Comparison of ENCODE assay signal across 23 cellular contexts in genomic region chr7:102455596-102455995, GRCh38. TPM values are rescaled to one million over a fixed set of nuclear protein-coding genes. Genes with fewer than 3 reads are reported as not detected.
A peak's percentile ranks its signal among the peaks of the same experiment; 100 is the strongest.
DNase-seq lines count a peak whose midpoint lies in the region; ATAC-seq, FAIRE-seq and TF ChIP-seq lines count a peak whose summit lies in the region.
"Had no signal": no experiment of that assay in that cellular context is flagged by ENCODE, and none has a peak within 500 bp of the region (broad histone marks: within the 10 kb centered on the region; RNA-seq: fewer than 3 reads in every experiment).

No MANE protein-coding gene starts in this region.

- TF ChIP-seq POLR2A in K562 (conservative IDR thresholded peaks at IDR 0.05), result no peak

- no peak overlapping the region for H3K14ac ChIP-seq in H9 (ENCODE audit: insufficient read depth, low read length)

- H3K9ac ChIP-seq in DND-41 (ENCODE audit: low read depth, low read length) (no peak overlapping the region), H9 (ENCODE audit: extremely low read depth, insufficient read length, low read length) (no peak overlapping the region), K562 (ENCODE audit: insufficient read depth in 1 of 2, low read depth in 2 of 2, low read length in 2 of 2) (peak overlapping the region in 1 of 2 experiments; percentile 78; a peak in 2 of 4 replicates)

- H3K27me3 ChIP-seq in DND-41 (ENCODE audit: insufficient read depth, low read length, poor library complexity) (no peaks in the 10 kb centered on the region), H9 (ENCODE audit: insufficient read depth, low read length) (no peaks in the 10 kb centered on the region), K562 (ENCODE audit: control insufficient read depth in 2 of 2, insufficient read depth in 2 of 2, low read length in 2 of 2) (no peaks in the 10 kb centered on the region)

- peaks cover 37% of the 10 kb centered on the region for H3K36me3 ChIP-seq in DND-41 (ENCODE audit: insufficient read depth, low read length)
- peaks cover 39% of the 10 kb centered on the region; the same call in 2 of the 3 replicates for H3K36me3 ChIP-seq in K562 (ENCODE audit: control insufficient read depth, insufficient read depth, low read length)

- no peak overlapping the region for H4K91ac ChIP-seq in H9 (ENCODE audit: insufficient read length, low read depth, low read length)

- no peak overlapping the region for H2BK5ac ChIP-seq in H9 (ENCODE audit: insufficient read length, low read length)

- H3K9me3 ChIP-seq in DND-41 (ENCODE audit: insufficient read depth, low read length, severe bottlenecking) (no peaks in the 10 kb centered on the region), H9 (ENCODE audit: control insufficient read depth, low read depth, low read length) (no peaks in the 10 kb centered on the region), K562 (replicated peaks; ENCODE audit: control insufficient read depth, insufficient read depth, low read depth, low read length) (no peaks in the 10 kb centered on the region)
- H3K9me3 ChIP-seq: A549, HAP-1 had no signal

- DNase-seq in DND-41, result no peak
- DNase-seq in H9, result peak; percentile 33
- no peak for DNase-seq in K562 (ENCODE audit: extremely low read depth in 1 of 4, low spot score in 3 of 4)
- no peak for DNase-seq in nephron progenitor cell
- DNase-seq in RCC 7860 (ENCODE audit: low spot score), result no peak
- no peak for DNase-seq in Ammon's horn (ENCODE audit: low spot score)
- DNase-seq in left colon, result no peak
- DNase-seq: AML-193, Calu3, DMS79 treated with DMSO at 0.1 percent for 48 hours, NCI-H1105 treated with DMSO at 0.1 percent for 48 hours, NCI-H2029 treated with DMSO at 0.1 percent for 48 hours, NCI-H2227 treated with DMSO at 0.1 percent for 48 hours, NCI-H526 treated with DMSO at 0.1 percent for 48 hours, SHP77 treated with DMSO at 0.1 percent for 48 hours, SW 1271, T-helper 17 cell had no signal

- WGBS in H9 (ENCODE audit: extremely low coverage, insufficient read length, low lambda C conversion rate), result no CpG with 5 or more reads among the region's 11 CpGs
- WGBS in K562 (ENCODE audit: insufficient coverage, low coverage, missing lambda C conversion rate), result 66% methylated on average over 9 of the region's 11 CpGs

- H3K23ac ChIP-seq in H9 (ENCODE audit: insufficient read length, low read depth, low read length), result no peak overlapping the region

- no peak overlapping the region for H3K56ac ChIP-seq in H9 (ENCODE audit: insufficient read length, low read depth, low read length)

- H4K20me1 ChIP-seq in DND-41 (ENCODE audit: insufficient read depth, low read length) (no peaks in the 10 kb centered on the region), H9 (ENCODE audit: control insufficient read depth, insufficient read depth, insufficient read length) (no peaks in the 10 kb centered on the region), K562 (replicated peaks; ENCODE audit: control insufficient read depth, insufficient read depth, low read length) (no peaks in the 10 kb centered on the region)

- H3K4me1 Mint-ChIP-seq in H9, result peaks cover 7 to 9% of the 10 kb centered on the region in 2 experiments
- H3K4me1 Mint-ChIP-seq in nephron progenitor cell, result peaks cover 10% of the 10 kb centered on the region
- H3K4me1 Mint-ChIP-seq: CD14-positive monocyte had no signal

- H3K27ac ChIP-seq in DND-41 (ENCODE audit: low read length) (no peak overlapping the region), H9 (ENCODE audit: insufficient read length, low read depth, low read length) (no peak overlapping the region), K562 (ENCODE audit: extremely low read depth, low read depth, low read length) (no peak overlapping the region)
- H3K27ac ChIP-seq: A549, PC-9 had no signal

- no peak overlapping the region for H3K4me3 Mint-ChIP-seq in H9
- H3K4me3 Mint-ChIP-seq in nephron progenitor cell, result no peak overlapping the region
- H3K4me3 Mint-ChIP-seq: CD14-positive monocyte, GM23338, T-helper 17 cell had no signal

- no peaks in the 10 kb centered on the region for H3K23me2 ChIP-seq in H9 (ENCODE audit: insufficient read length, low read depth, low read length, poor library complexity, severe bottlenecking)

- intact Hi-C loops in K562 (cut with micrococcal nuclease) (no loop called here), left colon (cut with DNase I, micrococcal nuclease) (no loop called here)

- ATAC-seq in DND-41 (ENCODE audit: insufficient read depth, low read depth) (0 out of 3 replicates have a peak, but pooled peaks have one; percentile 21), K562 (peak; percentile 6), left colon (no peak), HG02885 (IDR thresholded peaks at IDR 0.05; ENCODE audit: poor library complexity, unreplicated experiment) (no peak)
- ATAC-seq: A549, GM23338, T-helper 17 cell had no signal

- H2BK20ac ChIP-seq in H9 (ENCODE audit: low read depth, low read length, poor library complexity, severe bottlenecking), result no peak overlapping the region

- H3K4me2 ChIP-seq in DND-41 (ENCODE audit: insufficient read depth, low read length) (no peak overlapping the region), H9 (ENCODE audit: insufficient read depth, insufficient read length, low read length) (no peak overlapping the region), K562 (ENCODE audit: insufficient read depth, low read length) (no peak overlapping the region)
- H3K4me2 ChIP-seq: A549, GM23338, PC-9 had no signal

- no peak overlapping the region for H2BK120ac ChIP-seq in H9 (ENCODE audit: low read depth, low read length, poor library complexity, severe bottlenecking)

- no TSS peak for BruUV-seq in K562 (replicated peaks; lab: Mats Ljungman, UMichigan)

- H3K79me1 ChIP-seq in H9 (ENCODE audit: insufficient read depth, low read depth, low read length, poor library complexity, severe bottlenecking), result no peaks in the 10 kb centered on the region

- H3K9me1 ChIP-seq in K562 (ENCODE audit: control insufficient read depth, insufficient read depth, low read length), result peaks cover 3% of the 10 kb centered on the region

- in situ Hi-C loops in K562 (cut with MboI), result loop anchor here (25.0 kb wide), 2 partner anchors 107 to 207 kb away; partner anchors contain the start of genes POLR2J2, POLR2J3, SPDYE2 and SPDYE2B

- no peaks in the 10 kb centered on the region for H3K9me3 Mint-ChIP-seq in H9
- no peaks in the 10 kb centered on the region for H3K9me3 Mint-ChIP-seq in nephron progenitor cell
- H3K9me3 Mint-ChIP-seq: CD14-positive monocyte, GM23338 had no signal

- H3K4me3 ChIP-seq in DND-41 (ENCODE audit: low read depth in 1 of 2, low read length in 2 of 2), result no peak overlapping the region
- H3K4me3 ChIP-seq in K562, result no peak overlapping the region
- H3K4me3 ChIP-seq: A549, GM23338, HAP-1, PC-9 had no signal

- no peak overlapping the region for H2BK12ac ChIP-seq in H9 (ENCODE audit: insufficient read length, low read depth, low read length)

- H3K4ac ChIP-seq in H9 (ENCODE audit: low read depth, low read length), result no peak overlapping the region

- no peak overlapping the region for H4K5ac ChIP-seq in H9 (ENCODE audit: insufficient read length, low read depth, low read length)

- no peak for FAIRE-seq in K562 (lab: Jason Lieb, UNC)
- no peak for FAIRE-seq in RCC 7860 (lab: Jason Lieb, UNC)
- FAIRE-seq: A549 had no signal

- TF ChIP-seq CTCF in DND-41 (IDR thresholded peaks at IDR 0.05; ENCODE audit: borderline replicate concordance, extremely low read depth, low read length, poor library complexity, severe bottlenecking) (no peak), H9 (conservative IDR thresholded peaks at IDR 0.05) (no peak), K562 (IDR thresholded peaks at IDR 0.05 in 2 of 3, conservative IDR thresholded peaks at IDR 0.05 in 1 of 3; ENCODE audit: insufficient read depth in 2 of 3, low read depth in 1 of 3, low read length in 3 of 3) (no peak), nephron progenitor cell (IDR thresholded peaks at IDR 0.05) (no peak)

- POLR2A ChIA-PET in K562 (lab: Yijun Ruan, JAX), result interaction anchor here (0.9 to 1.2 kb wide), 2 partner anchors 9 to 10 kb away, joined by 3 read pairs; no protein-coding TSS in a partner anchor

- no peak for TF ChIP-seq RAD21 in K562 (CRISPR knock-in tag; conservative IDR thresholded peaks at IDR 0.05 in 1 of 2, IDR thresholded peaks at IDR 0.05 in 1 of 2)

- H3K79me2 ChIP-seq in DND-41 (ENCODE audit: insufficient read depth, low read length) (peaks cover 4% of the 10 kb centered on the region; the same call in 1 of the 2 replicates), H9 (ENCODE audit: insufficient read depth, low read length) (no peaks in the 10 kb centered on the region), K562 (ENCODE audit: control insufficient read depth, insufficient read depth, low read length) (0 out of 3 replicates have a peak, but pooled peaks cover 4% of the 10 kb centered on the region)

- H3T11ph ChIP-seq in H9 (ENCODE audit: low read length), result no peak overlapping the region

- CTCF ChIA-PET in K562 (lab: Yijun Ruan, JAX; ENCODE audit: low intra/inter-chr PET ratio), result no interaction called here

- H3K18ac ChIP-seq in H9 (ENCODE audit: insufficient read length, low read depth, low read length), result no peak overlapping the region

- no peak overlapping the region for H2AK5ac ChIP-seq in H9 (ENCODE audit: insufficient read length, low read length)

- H3K36me3 Mint-ChIP-seq in H9 (ENCODE audit: insufficient read depth in 1 of 3, low read depth in 3 of 3), result peaks cover 7 to 37% (median 37%) of the 10 kb centered on the region in 3 experiments; a peak in 6 of 7 replicates
- peaks cover 19% of the 10 kb centered on the region for H3K36me3 Mint-ChIP-seq in nephron progenitor cell (ENCODE audit: low read depth)

- H3K27me3 Mint-ChIP-seq in H9 (ENCODE audit: low read depth), result no peaks in the 10 kb centered on the region; the same call in 1 of the 2 replicates
- H3K27me3 Mint-ChIP-seq in nephron progenitor cell (ENCODE audit: low read depth, poor library complexity), result no peaks in the 10 kb centered on the region
- H3K27me3 Mint-ChIP-seq: T-helper 17 cell had no signal

- no peak overlapping the region for H4K8ac ChIP-seq in H9 (replicated peaks; ENCODE audit: insufficient read length, low read depth, low read length)

- H3K4me1 ChIP-seq in DND-41 (ENCODE audit: insufficient read depth, low read length) (no peaks in the 10 kb centered on the region), H9 (ENCODE audit: insufficient read depth, low read length) (no peaks in the 10 kb centered on the region), K562 (replicated peaks in 1 of 2; ENCODE audit: control insufficient read depth in 2 of 2, insufficient read depth in 2 of 2, low read length in 2 of 2) (peaks cover 7 to 38% of the 10 kb centered on the region in 2 experiments; a peak in 3 of 5 replicates)
- H3K4me1 ChIP-seq: A549, HAP-1 had no signal

- TF ChIP-seq EP300 in K562 (IDR thresholded peaks at IDR 0.05; ENCODE audit: low read length), result no peak

- H3K27ac Mint-ChIP-seq in H9, result no peak overlapping the region; a peak in 1 of 7 replicates
- H3K27ac Mint-ChIP-seq in nephron progenitor cell, result peak overlapping the region; percentile 25
- H3K27ac Mint-ChIP-seq: CD14-positive monocyte, GM23338, T-helper 17 cell had no signal

- no peak overlapping the region for H2BK15ac ChIP-seq in H9 (ENCODE audit: low read depth, low read length)

- H2AFZ ChIP-seq in DND-41 (ENCODE audit: low read depth, low read length) (no peak overlapping the region), H9 (ENCODE audit: low read length) (no peak overlapping the region), K562 (ENCODE audit: low read depth, low read length) (no peak overlapping the region)
- H2AFZ ChIP-seq: GM23338, PC-9 had no signal

RNA-seq across cellular contexts. Expression of gene ALKBH4, which starts 9.1 kb away (rescaled TPM):
- total RNA-seq in H9 (2021) (23.9 and 24.2 TPM in 2 replicates), K562 (2014; rRNA removed) (21.4 and 41.5 TPM in 2 replicates), K562 (2014; rRNA removed; fragmentation: Illumina TruSeq; extraction: Trizol) (5.7 and 7.2 TPM in 2 replicates), K562 (2015; rRNA removed; fragmentation: Illumina TruSeq; extraction: Trizol) (13.5 and 15.2 TPM in 2 replicates), K562 (2021) (18.5 and 19.6 TPM in 2 replicates), left colon (1 to 10 TPM; 9.5 to 9.9 TPM)
- 4.3 and 16.0 TPM in 2 replicates for total RNA-seq in K562 (2011; cell fraction: chromatin; rRNA removed; ENCODE audit: low replicate concordance)
- total RNA-seq in K562 (2011; cell fraction: nucleolus; rRNA removed), result 9.1 and 10.8 TPM in 2 replicates
- total RNA-seq in K562 (2011; cell fraction: nucleoplasm; rRNA removed), result 6.9 and 7.2 TPM in 2 replicates
- polyA plus RNA-seq in K562 (2011; rRNA removed) (4.6 and 4.7 TPM in 2 replicates), K562 (2014; fragmentation: Illumina TruSeq; extraction: Trizol) (7.1 and 10.0 TPM in 2 replicates), K562 (2014; fragmentation: Nextera tagmentation; extraction: Ambion mirVana) (10 to 100 TPM in 1 of 2 experiments, 1 to 10 TPM in 1; 6.7 to 11.8 TPM), K562 (2014; rRNA removed) (13.8 and 18.1 TPM in 2 replicates)
- 6.4 and 21.6 TPM in 2 replicates for polyA plus RNA-seq in K562 (2011; cell fraction: cytosol; rRNA removed)
- polyA plus RNA-seq in K562 (2011; cell fraction: nucleus; rRNA removed), result 3.5 and 6.3 TPM in 2 replicates
- polyA plus RNA-seq in K562 (2012), result 10.7 and 13.3 TPM in 2 replicates
- 1.5 and 2.0 TPM in 2 replicates for polyA minus RNA-seq in K562 (2011; rRNA and poly(A)+ RNA removed)
- 3.6 and 6.6 TPM in 2 replicates for polyA minus RNA-seq in K562 (2011; cell fraction: cytosol; rRNA and poly(A)+ RNA removed)
- 3.4 and 3.9 TPM in 2 replicates for polyA minus RNA-seq in K562 (2011; cell fraction: nucleus; rRNA and poly(A)+ RNA removed)

RNA-seq across cellular contexts. Expression of gene LRWD1, which starts 9.2 kb away (rescaled TPM):
- total RNA-seq in H9 (2021) (33.1 and 35.1 TPM in 2 replicates), K562 (2014; rRNA removed) (51.2 and 62.4 TPM in 2 replicates), K562 (2014; rRNA removed; fragmentation: Illumina TruSeq; extraction: Trizol) (14.1 and 21.3 TPM in 2 replicates), K562 (2015; rRNA removed; fragmentation: Illumina TruSeq; extraction: Trizol) (38.3 and 38.5 TPM in 2 replicates), K562 (2021) (64.7 and 66.0 TPM in 2 replicates), left colon (10 to 100 TPM; 12.6 to 15.2 TPM)
- total RNA-seq in K562 (2011; cell fraction: chromatin; rRNA removed; ENCODE audit: low replicate concordance), result 20.9 and 70.7 TPM in 2 replicates
- 74.0 and 78.4 TPM in 2 replicates for total RNA-seq in K562 (2011; cell fraction: nucleolus; rRNA removed)
- total RNA-seq in K562 (2011; cell fraction: nucleoplasm; rRNA removed), result 23.7 and 31.9 TPM in 2 replicates
- polyA plus RNA-seq in K562 (2011; rRNA removed) (25.8 and 28.5 TPM in 2 replicates), K562 (2014; fragmentation: Illumina TruSeq; extraction: Trizol) (33.2 and 52.4 TPM in 2 replicates), K562 (2014; fragmentation: Nextera tagmentation; extraction: Ambion mirVana) (under 1 TPM; 0.61 to 0.78 TPM), K562 (2014; rRNA removed) (64.8 and 65.7 TPM in 2 replicates)
- 21.8 and 77.0 TPM in 2 replicates for polyA plus RNA-seq in K562 (2011; cell fraction: cytosol; rRNA removed)
- 35.4 and 76.1 TPM in 2 replicates for polyA plus RNA-seq in K562 (2011; cell fraction: nucleus; rRNA removed)
- polyA plus RNA-seq in K562 (2012), result 42.1 and 48.6 TPM in 2 replicates
- 11.1 and 23.2 TPM in 2 replicates for polyA minus RNA-seq in K562 (2011; rRNA and poly(A)+ RNA removed)
- 28.3 and 46.6 TPM in 2 replicates for polyA minus RNA-seq in K562 (2011; cell fraction: cytosol; rRNA and poly(A)+ RNA removed)
- polyA minus RNA-seq in K562 (2011; cell fraction: nucleus; rRNA and poly(A)+ RNA removed), result 19.7 and 29.1 TPM in 2 replicates

RNA-seq across cellular contexts. Expression of gene ORAI2, which starts 22.2 kb away (rescaled TPM):
- 26.6 and 26.7 TPM in 2 replicates for total RNA-seq in H9 (2021)
- total RNA-seq in K562 (2011; cell fraction: chromatin; rRNA removed; ENCODE audit: low replicate concordance), result 18.4 and 52.2 TPM in 2 replicates
- total RNA-seq in K562 (2011; cell fraction: nucleolus; rRNA removed), result 30.3 and 37.7 TPM in 2 replicates
- 25.7 and 31.2 TPM in 2 replicates for total RNA-seq in K562 (2011; cell fraction: nucleoplasm; rRNA removed)
- total RNA-seq in K562 (2014; rRNA removed), result 18.3 and 23.1 TPM in 2 replicates
- total RNA-seq in K562 (2014; rRNA removed; fragmentation: Illumina TruSeq; extraction: Trizol), result 4.0 and 4.1 TPM in 2 replicates
- total RNA-seq in K562 (2015; rRNA removed; fragmentation: Illumina TruSeq; extraction: Trizol), result 9.0 and 9.2 TPM in 2 replicates
- 23.5 and 27.7 TPM in 2 replicates for total RNA-seq in K562 (2021)
- 14.3 and 16.0 TPM in 2 replicates for polyA plus RNA-seq in K562 (2011; rRNA removed)
- 32.8 and 91.3 TPM in 2 replicates for polyA plus RNA-seq in K562 (2011; cell fraction: cytosol; rRNA removed)
- 5.5 and 11.5 TPM in 2 replicates for polyA plus RNA-seq in K562 (2011; cell fraction: nucleus; rRNA removed)
- 34.3 and 36.5 TPM in 2 replicates for polyA plus RNA-seq in K562 (2012)
- polyA plus RNA-seq in K562 (2014; fragmentation: Illumina TruSeq; extraction: Trizol), result 7.7 and 18.6 TPM in 2 replicates
- polyA plus RNA-seq in K562 (2014; fragmentation: Nextera tagmentation; extraction: Ambion mirVana), result 1 to 10 TPM; 1.1 to 2.0 TPM
- polyA plus RNA-seq in K562 (2014; rRNA removed), result 16.7 and 18.9 TPM in 2 replicates
- polyA minus RNA-seq in K562 (2011; rRNA and poly(A)+ RNA removed), result 11.4 and 21.4 TPM in 2 replicates
- polyA minus RNA-seq in K562 (2011; cell fraction: cytosol; rRNA and poly(A)+ RNA removed), result 35.3 and 38.1 TPM in 2 replicates
- 4.0 and 4.6 TPM in 2 replicates for polyA minus RNA-seq in K562 (2011; cell fraction: nucleus; rRNA and poly(A)+ RNA removed)
- total RNA-seq in left colon, result 1 to 10 TPM; 4.2 to 6.8 TPM

RNA-seq across cellular contexts. Expression of gene POLR2J, which starts 23.1 kb away (rescaled TPM):
- total RNA-seq in H9 (2021), result 52.2 and 58.5 TPM in 2 replicates
- total RNA-seq in K562 (2011; cell fraction: chromatin; rRNA removed; ENCODE audit: low replicate concordance), result 11.0 and 31.6 TPM in 2 replicates
- total RNA-seq in K562 (2011; cell fraction: nucleolus; rRNA removed), result 83.9 and 98.7 TPM in 2 replicates
- 48.7 and 61.8 TPM in 2 replicates for total RNA-seq in K562 (2011; cell fraction: nucleoplasm; rRNA removed)
- 132 and 160 TPM in 2 replicates for total RNA-seq in K562 (2014; rRNA removed)
- total RNA-seq in K562 (2014; rRNA removed; fragmentation: Illumina TruSeq; extraction: Trizol), result 70.3 and 80.8 TPM in 2 replicates
- 141 TPM in 2 replicates for total RNA-seq in K562 (2015; rRNA removed; fragmentation: Illumina TruSeq; extraction: Trizol)
- 97.8 and 104 TPM in 2 replicates for total RNA-seq in K562 (2021)
- polyA plus RNA-seq in K562 (2011; rRNA removed), result 84.6 and 113 TPM in 2 replicates
- 138 and 266 TPM in 2 replicates for polyA plus RNA-seq in K562 (2011; cell fraction: cytosol; rRNA removed)
- 45.6 and 63.7 TPM in 2 replicates for polyA plus RNA-seq in K562 (2011; cell fraction: nucleus; rRNA removed)
- 130 and 185 TPM in 2 replicates for polyA plus RNA-seq in K562 (2012)
- 220 and 231 TPM in 2 replicates for polyA plus RNA-seq in K562 (2014; fragmentation: Illumina TruSeq; extraction: Trizol)
- polyA plus RNA-seq in K562 (2014; fragmentation: Nextera tagmentation; extraction: Ambion mirVana), result 10 to 100 TPM; 32.3 to 85.8 TPM
- 175 and 180 TPM in 2 replicates for polyA plus RNA-seq in K562 (2014; rRNA removed)
- 17.4 and 27.2 TPM in 2 replicates for polyA minus RNA-seq in K562 (2011; rRNA and poly(A)+ RNA removed)
- polyA minus RNA-seq in K562 (2011; cell fraction: cytosol; rRNA and poly(A)+ RNA removed), result 16.4 and 17.5 TPM in 2 replicates
- 51.5 and 65.8 TPM in 2 replicates for polyA minus RNA-seq in K562 (2011; cell fraction: nucleus; rRNA and poly(A)+ RNA removed)
- total RNA-seq in left colon, result 10 to 100 TPM; 49.4 to 50.9 TPM

RNA-seq across cellular contexts. Expression of gene PRKRIP1, which starts 59.4 kb away (rescaled TPM):
- total RNA-seq in H9 (2021) (36.0 and 38.8 TPM in 2 replicates), K562 (2014; rRNA removed) (40.0 and 44.6 TPM in 2 replicates), K562 (2014; rRNA removed; fragmentation: Illumina TruSeq; extraction: Trizol) (14.8 and 15.9 TPM in 2 replicates), K562 (2015; rRNA removed; fragmentation: Illumina TruSeq; extraction: Trizol) (25.3 and 27.3 TPM in 2 replicates), K562 (2021) (25.2 and 33.9 TPM in 2 replicates), left colon (10 to 100 TPM; 16.0 to 18.8 TPM)
- 41.9 and 63.9 TPM in 2 replicates for total RNA-seq in K562 (2011; cell fraction: chromatin; rRNA removed; ENCODE audit: low replicate concordance)
- 59.3 and 69.9 TPM in 2 replicates for total RNA-seq in K562 (2011; cell fraction: nucleolus; rRNA removed)
- total RNA-seq in K562 (2011; cell fraction: nucleoplasm; rRNA removed), result 40.8 and 43.3 TPM in 2 replicates
- polyA plus RNA-seq in K562 (2011; rRNA removed) (17.2 and 18.1 TPM in 2 replicates), K562 (2014; fragmentation: Illumina TruSeq; extraction: Trizol) (19.3 and 19.8 TPM in 2 replicates), K562 (2014; fragmentation: Nextera tagmentation; extraction: Ambion mirVana) (10 to 100 TPM; 14.9 to 19.6 TPM), K562 (2014; rRNA removed) (48.6 and 52.1 TPM in 2 replicates)
- 15.5 and 21.3 TPM in 2 replicates for polyA plus RNA-seq in K562 (2011; cell fraction: cytosol; rRNA removed)
- 62.2 and 104 TPM in 2 replicates for polyA plus RNA-seq in K562 (2011; cell fraction: nucleus; rRNA removed)
- 24.5 and 27.3 TPM in 2 replicates for polyA plus RNA-seq in K562 (2012)
- 5.6 and 5.9 TPM in 2 replicates for polyA minus RNA-seq in K562 (2011; rRNA and poly(A)+ RNA removed)
- 8.3 and 9.5 TPM in 2 replicates for polyA minus RNA-seq in K562 (2011; cell fraction: cytosol; rRNA and poly(A)+ RNA removed)
- 15.4 and 20.5 TPM in 2 replicates for polyA minus RNA-seq in K562 (2011; cell fraction: nucleus; rRNA and poly(A)+ RNA removed)

Comparison
In these comparisons a context has a peak if more than half of its experiments do, and no peak if none do; other contexts are left out.
1. ATAC-seq: peak in DND-41 (single experiment) and K562 (single experiment); none in left colon (single experiment) and HG02885 (single experiment).